26 cellular contexts compared by ENCODE assay signal in the genomic region with DNA sequence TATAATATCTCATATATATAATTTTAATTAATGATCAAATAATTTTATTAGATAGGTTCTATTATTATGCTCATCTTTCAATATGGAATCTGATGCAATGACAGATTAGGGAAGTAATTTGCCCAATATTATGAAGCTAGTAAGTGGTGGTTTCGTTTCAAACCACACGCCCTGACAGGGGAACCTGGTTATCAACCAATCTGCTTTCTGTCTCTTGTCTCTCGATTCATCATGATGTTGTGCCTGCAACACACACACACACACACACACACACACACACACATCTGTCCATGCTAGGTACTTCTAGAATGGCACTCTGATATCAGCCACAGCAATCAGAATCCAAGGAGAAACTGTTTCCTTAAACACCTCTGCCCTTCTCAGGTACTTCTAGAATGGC.
A peak's percentile ranks its signal among the peaks of the same experiment; 100 is the strongest.
DNase-seq lines count a peak whose midpoint lies in the region; ATAC-seq, FAIRE-seq and TF ChIP-seq lines count a peak whose summit lies in the region.
"Had no signal": no experiment of that assay in that cellular context is flagged by ENCODE, and none has a peak within 500 bp of the region (broad histone marks: within the 10 kb centered on the region; RNA-seq: fewer than 3 reads in every experiment).

No MANE protein-coding gene starts in this region.

- TF ChIP-seq RAD21 in GM12878 (IDR thresholded peaks at IDR 0.05; ENCODE audit: insufficient read depth, low read depth, low read length): no peak

- CTCF ChIA-PET in GM12878 (lab: Yijun Ruan, JAX): no interaction called here

- H3K9me3 ChIP-seq in GM12878 (replicated peaks; ENCODE audit: control insufficient read depth, insufficient read depth, low read length): no peaks in the 10 kb centered on the region
- H3K9me3 ChIP-seq: Caco-2, MG63, SJCRH30 had no signal

- 0% methylated on average over 3 of the region's 3 CpGs for WGBS in GM12878 (ENCODE audit: insufficient coverage, insufficient replicate concordance, low lambda C conversion rate, missing lambda C conversion rate)

- peak; percentile 76 for DNase-seq in MV-4-11 (lab: John Stamatoyannopoulos, UW)
- DNase-seq in NOMO-1 treated with dmso at 0.1 percent for 144 hours (lab: John Stamatoyannopoulos, UW; ENCODE audit: unreplicated experiment): peak; percentile 44
- DNase-seq in GM12878 (ENCODE audit: low read depth, low spot score): no peak
- DNase-seq in GF-D8 (lab: John Stamatoyannopoulos, UW): no peak
- DNase-seq in SKM-1 treated with dmso at 0.1 percent for 144 hours (lab: John Stamatoyannopoulos, UW; ENCODE audit: unreplicated experiment): no peak
- DNase-seq: Caco-2; CD8-positive, alpha-beta T cell; HCEC 1CT; KBM-7; MG63; NCI-H1105 treated with DMSO at 0.1 percent for 48 hours; NCI-H1930; NCI-H2107; NCI-H524; NCI-H774; NK-92 treated with Interleukin-12 subunit alpha and Interleukin-12 subunit beta, amount 100 ng/mL, for 24 hours; PC-3; SJCRH30; T-helper 1 cell had no signal

- TF ChIP-seq CTCF in GM12878 (IDR thresholded peaks at IDR 0.05 in 2 of 3, conservative IDR thresholded peaks at IDR 0.05 in 1 of 3; ENCODE audit: control insufficient read depth in 2 of 3, extremely low read depth in 1 of 3, insufficient read depth in 1 of 3, low read depth in 3 of 3, low read length in 3 of 3): no peak

- no peak for TF ChIP-seq EP300 in GM12878 (IDR thresholded peaks at IDR 0.05; ENCODE audit: borderline replicate concordance in 1 of 2, control insufficient read depth in 1 of 2, low read depth in 2 of 2, low read length in 2 of 2)

- SMC1A ChIA-PET in GM12878 (lab: Charles Lee; ENCODE audit: uncharacterized antibody, unreplicated experiment): no interaction called here

- H3K4me1 ChIP-seq in GM12878 (ENCODE audit: control insufficient read depth, insufficient read depth, low read length): no peaks in the 10 kb centered on the region
- H3K4me1 ChIP-seq: Caco-2, SJCRH30 had no signal

- no peaks in the 10 kb centered on the region for H4K20me1 ChIP-seq in GM12878 (ENCODE audit: control insufficient read depth, insufficient read depth)

- no peak for FAIRE-seq in GM12878 (lab: Jason Lieb, UNC)
- FAIRE-seq: G401.6, GM12891, H1 had no signal

- H3K79me2 ChIP-seq in GM12878 (ENCODE audit: control insufficient read depth, insufficient read depth, low read length): no peaks in the 10 kb centered on the region

- in situ Hi-C loops in GM12878 (cut with MboI): no loop called here

- H3K27me3 ChIP-seq in GM12878 (replicated peaks in 1 of 2; ENCODE audit: control insufficient read depth in 2 of 2, insufficient read depth in 2 of 2, low read length in 1 of 2): no peaks in the 10 kb centered on the region
- H3K27me3 ChIP-seq: MG63, SJCRH30 had no signal

- no peak overlapping the region for H3K27ac ChIP-seq in GM12878 (ENCODE audit: control insufficient read depth, insufficient read depth)
- H3K27ac ChIP-seq: C4-2B, SJCRH30 had no signal

- H3K9ac ChIP-seq in GM12878 (ENCODE audit: control insufficient read depth, insufficient read depth, low read length): no peak overlapping the region

- POLR2A ChIA-PET in GM12878 (lab: Charles Lee): no interaction called here

- no peaks in the 10 kb centered on the region for H3K36me3 ChIP-seq in GM12878 (ENCODE audit: control insufficient read depth in 2 of 2, insufficient read depth in 2 of 2, low read length in 1 of 2)
- H3K36me3 ChIP-seq: MG63, SJCRH30 had no signal

- H2AFZ ChIP-seq in GM12878 (ENCODE audit: control insufficient read depth, low read depth, low read length): no peak overlapping the region

- intact Hi-C loops in GM12878 (cut with micrococcal nuclease; ENCODE audit: unreplicated experiment): no loop called here

- no peak for TF ChIP-seq POLR2A in GM12878 (IDR thresholded peaks at IDR 0.05; ENCODE audit: low read depth, low read length)

- ATAC-seq in GM12878 (peak; percentile 63), HG03025 (IDR thresholded peaks at IDR 0.05; ENCODE audit: low FRiP score, unreplicated experiment) (no peak), HG02763 (IDR thresholded peaks at IDR 0.05; ENCODE audit: unreplicated experiment) (no peak)
- ATAC-seq: CD8-positive, alpha-beta T cell; PC-3; SK-N-SH treated with all-trans-retinoic acid at 6 μM for 48 hours had no signal

- H3K4me3 ChIP-seq in GM12878: no peak overlapping the region
- H3K4me3 ChIP-seq: MG63, SJCRH30 had no signal

- no peak overlapping the region for H3K4me2 ChIP-seq in GM12878 (ENCODE audit: control insufficient read depth, insufficient read depth)

- RAD21 ChIA-PET in GM12878 (lab: Charles Lee; ENCODE audit: unreplicated experiment): no interaction called here

- no TSS peak for BruUV-seq in GM12878 (replicated peaks; lab: Mats Ljungman, UMichigan)

TF ChIP-seq in GM12878, 131 proteins besides CTCF, POLR2A, EP300 and RAD21:
- no peak for TF ChIP-seq SREBF2 (IDR thresholded peaks at IDR 0.05; ENCODE audit: low read length)
- TF ChIP-seq ZNF24 (IDR thresholded peaks at IDR 0.05): no peak
- TF ChIP-seq FOS (IDR thresholded peaks at IDR 0.05; ENCODE audit: borderline replicate concordance, extremely low read depth, insufficient read length): no peak
- no peak for TF ChIP-seq SMAD1 (IDR thresholded peaks at IDR 0.05; ENCODE audit: low read depth, partially characterized antibody)
- no peak for TF ChIP-seq ASH2L (IDR thresholded peaks at IDR 0.05; ENCODE audit: borderline replicate concordance, low read depth)
- TF ChIP-seq HDAC6 (IDR thresholded peaks at IDR 0.05; ENCODE audit: unreplicated experiment): no peak
- no peak for TF ChIP-seq TBL1XR1 (IDR thresholded peaks at IDR 0.05; ENCODE audit: low read depth, low read length)
- no peak for TF ChIP-seq KAT2A (conservative IDR thresholded peaks at IDR 0.05; ENCODE audit: control insufficient read depth, low read depth, low read length)
- no peak for TF ChIP-seq HDAC2 (IDR thresholded peaks at IDR 0.05)
- TF ChIP-seq BHLHE40 (IDR thresholded peaks at IDR 0.05; ENCODE audit: borderline replicate concordance in 1 of 2, low read depth in 2 of 2, low read length in 1 of 2): no peak
- no peak for TF ChIP-seq JUND (IDR thresholded peaks at IDR 0.05; ENCODE audit: low read depth, low read length)
- TF ChIP-seq GABPA (IDR thresholded peaks at IDR 0.05; ENCODE audit: low read depth): no peak
- TF ChIP-seq, protein P1, sequence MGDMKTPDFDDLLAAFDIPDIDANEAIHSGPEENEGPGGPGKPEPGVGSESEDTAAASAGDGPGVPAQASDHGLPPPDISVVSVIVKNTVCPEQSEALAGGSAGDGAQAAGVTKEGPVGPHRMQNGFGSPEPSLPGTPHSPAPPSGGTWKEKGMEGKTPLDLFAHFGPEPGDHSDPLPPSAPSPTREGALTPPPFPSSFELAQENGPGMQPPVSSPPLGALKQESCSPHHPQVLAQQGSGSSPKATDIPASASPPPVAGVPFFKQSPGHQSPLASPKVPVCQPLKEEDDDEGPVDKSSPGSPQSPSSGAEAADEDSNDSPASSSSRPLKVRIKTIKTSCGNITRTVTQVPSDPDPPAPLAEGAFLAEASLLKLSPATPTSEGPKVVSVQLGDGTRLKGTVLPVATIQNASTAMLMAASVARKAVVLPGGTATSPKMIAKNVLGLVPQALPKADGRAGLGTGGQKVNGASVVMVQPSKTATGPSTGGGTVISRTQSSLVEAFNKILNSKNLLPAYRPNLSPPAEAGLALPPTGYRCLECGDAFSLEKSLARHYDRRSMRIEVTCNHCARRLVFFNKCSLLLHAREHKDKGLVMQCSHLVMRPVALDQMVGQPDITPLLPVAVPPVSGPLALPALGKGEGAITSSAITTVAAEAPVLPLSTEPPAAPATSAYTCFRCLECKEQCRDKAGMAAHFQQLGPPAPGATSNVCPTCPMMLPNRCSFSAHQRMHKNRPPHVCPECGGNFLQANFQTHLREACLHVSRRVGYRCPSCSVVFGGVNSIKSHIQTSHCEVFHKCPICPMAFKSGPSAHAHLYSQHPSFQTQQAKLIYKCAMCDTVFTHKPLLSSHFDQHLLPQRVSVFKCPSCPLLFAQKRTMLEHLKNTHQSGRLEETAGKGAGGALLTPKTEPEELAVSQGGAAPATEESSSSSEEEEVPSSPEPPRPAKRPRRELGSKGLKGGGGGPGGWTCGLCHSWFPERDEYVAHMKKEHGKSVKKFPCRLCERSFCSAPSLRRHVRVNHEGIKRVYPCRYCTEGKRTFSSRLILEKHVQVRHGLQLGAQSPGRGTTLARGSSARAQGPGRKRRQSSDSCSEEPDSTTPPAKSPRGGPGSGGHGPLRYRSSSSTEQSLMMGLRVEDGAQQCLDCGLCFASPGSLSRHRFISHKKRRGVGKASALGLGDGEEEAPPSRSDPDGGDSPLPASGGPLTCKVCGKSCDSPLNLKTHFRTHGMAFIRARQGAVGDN (IDR thresholded peaks at IDR 0.05): no peak
- TF ChIP-seq, protein P2, sequence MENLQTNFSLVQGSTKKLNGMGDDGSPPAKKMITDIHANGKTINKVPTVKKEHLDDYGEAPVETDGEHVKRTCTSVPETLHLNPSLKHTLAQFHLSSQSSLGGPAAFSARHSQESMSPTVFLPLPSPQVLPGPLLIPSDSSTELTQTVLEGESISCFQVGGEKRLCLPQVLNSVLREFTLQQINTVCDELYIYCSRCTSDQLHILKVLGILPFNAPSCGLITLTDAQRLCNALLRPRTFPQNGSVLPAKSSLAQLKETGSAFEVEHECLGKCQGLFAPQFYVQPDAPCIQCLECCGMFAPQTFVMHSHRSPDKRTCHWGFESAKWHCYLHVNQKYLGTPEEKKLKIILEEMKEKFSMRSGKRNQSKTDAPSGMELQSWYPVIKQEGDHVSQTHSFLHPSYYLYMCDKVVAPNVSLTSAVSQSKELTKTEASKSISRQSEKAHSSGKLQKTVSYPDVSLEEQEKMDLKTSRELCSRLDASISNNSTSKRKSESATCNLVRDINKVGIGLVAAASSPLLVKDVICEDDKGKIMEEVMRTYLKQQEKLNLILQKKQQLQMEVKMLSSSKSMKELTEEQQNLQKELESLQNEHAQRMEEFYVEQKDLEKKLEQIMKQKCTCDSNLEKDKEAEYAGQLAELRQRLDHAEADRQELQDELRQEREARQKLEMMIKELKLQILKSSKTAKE (IDR thresholded peaks at IDR 0.05; ENCODE audit: low read depth, poor library complexity, severe bottlenecking): no peak
- TF ChIP-seq KDM1A (IDR thresholded peaks at IDR 0.05; ENCODE audit: borderline replicate concordance): no peak
- no peak for TF ChIP-seq YY1 (IDR thresholded peaks at IDR 0.05; ENCODE audit: low read depth, low read length)
- TF ChIP-seq MXI1 (IDR thresholded peaks at IDR 0.05; ENCODE audit: low read depth, low read length): no peak

Comparison
In these comparisons a context has a peak if more than half of its experiments do, and no peak if none do; other contexts are left out.
1. DNase-seq: peak in MV-4-11 (single experiment) and NOMO-1 treated with dmso at 0.1 percent for 144 hours (single experiment); none in GM12878 (single experiment), GF-D8 (single experiment) and SKM-1 treated with dmso at 0.1 percent for 144 hours (single experiment).